Comparison of ENCODE assay signal across 14 cellular contexts in genomic region chr12:95116341-95116740, GRCh38. TPM values are rescaled to one million over a fixed set of nuclear protein-coding genes. Genes with fewer than 3 reads are reported as not detected.
DNase-seq lines count a peak whose midpoint lies in the region; ATAC-seq, FAIRE-seq and TF ChIP-seq lines count a peak whose summit lies in the region.
"Had no signal": no experiment of that assay in that cellular context is flagged by ENCODE, and none has a peak within 500 bp of the region (broad histone marks: within the 10 kb centered on the region; RNA-seq: fewer than 3 reads in every experiment).

No MANE protein-coding gene starts in this region.

- peak overlapping the region; percentile 97 for H3K27ac ChIP-seq in foreskin keratinocyte
- H3K27ac ChIP-seq in skeletal muscle tissue (ENCODE audit: low read depth, low read length) = peak overlapping the region; percentile 13
- no peak overlapping the region for H3K27ac ChIP-seq in caudate nucleus (ENCODE audit: low read depth, low read length)
- H3K27ac ChIP-seq: brain microvascular endothelial cell, WERI-Rb-1 had no signal

- H3K4me1 ChIP-seq in foreskin keratinocyte = peaks cover 30% of the 10 kb centered on the region
- H3K4me1 ChIP-seq in skeletal muscle tissue (ENCODE audit: control insufficient read depth in 3 of 3, insufficient read depth in 3 of 3, low read length in 3 of 3) = peaks cover 5 to 21% (median 13%) of the 10 kb centered on the region in 3 donors

- H3K4me3 ChIP-seq in NB4 (ENCODE audit: low read depth, low read length) (no peak overlapping the region), skeletal muscle tissue (ENCODE audit: low read length in 3 of 3) (no peak overlapping the region)
- H3K4me3 ChIP-seq: prostate gland, tibial nerve had no signal

- H3K27me3 ChIP-seq in foreskin keratinocyte (no peaks in the 10 kb centered on the region), skeletal muscle tissue (ENCODE audit: control insufficient read depth in 3 of 3, insufficient read depth in 3 of 3, low read length in 3 of 3) (no peaks in the 10 kb centered on the region)
- H3K27me3 ChIP-seq: brain microvascular endothelial cell, tibial nerve had no signal

- peak; percentile 26 for FAIRE-seq in GM19239 (lab: Jason Lieb, UNC)

- ATAC-seq in foreskin keratinocyte (no peak), HG03025 (IDR thresholded peaks at IDR 0.05; ENCODE audit: low FRiP score, unreplicated experiment) (no peak)

- no peak for TF ChIP-seq POLR2A in NB4 (IDR thresholded peaks at IDR 0.05; ENCODE audit: extremely low read depth, insufficient read length)

- TF ChIP-seq CTCF in NB4 (IDR thresholded peaks at IDR 0.05; ENCODE audit: low read depth, low read length) (no peak), foreskin keratinocyte (conservative IDR thresholded peaks at IDR 0.05) (no peak)

- DNase-seq in GM19239 (ENCODE audit: insufficient read length, low spot score) (no peak), NB4 (ENCODE audit: low read depth) (peak; percentile 53), foreskin keratinocyte (no peak), caudate nucleus (lab: John Stamatoyannopoulos, UW) (no peak), A172 (ENCODE audit: low spot score) (no peak), T-helper 2 cell (no peak)
- DNase-seq: natural killer cell; stimulated activated naive B cell treated with anti-CD40 and anti-IgM and Interleukin-4, amounts not matched to agents 10 μg/mL and 1 μg/mL and 100 μg/mL, for 72 hours; WERI-Rb-1 had no signal

- no peaks in the 10 kb centered on the region for H3K36me3 ChIP-seq in skeletal muscle tissue (ENCODE audit: control insufficient read depth in 3 of 3, insufficient read depth in 3 of 3, low read length in 3 of 3)
- H3K36me3 ChIP-seq: prostate gland, WERI-Rb-1 had no signal

- no peaks in the 10 kb centered on the region for H3K9me3 ChIP-seq in skeletal muscle tissue (ENCODE audit: control insufficient read depth in 3 of 3, low read length in 3 of 3)
- H3K9me3 ChIP-seq: prostate gland, tibial nerve had no signal

- H3K9ac ChIP-seq in skeletal muscle tissue (ENCODE audit: low read depth in 1 of 3, low read length in 3 of 3) = no peak overlapping the region

RNA-seq across cellular contexts. Expression of gene NR2C1, which starts 42.9 kb away (rescaled TPM):
- total RNA-seq in foreskin keratinocyte = 24.3 and 26.7 TPM in 2 replicates
- polyA plus RNA-seq in foreskin keratinocyte = 17.9 and 19.3 TPM in 2 replicates
- total RNA-seq in skeletal muscle tissue = 20.4 TPM
- total RNA-seq in A172 (2014; rRNA removed; shearing (Covaris generic)) = 15.6 and 22.2 TPM in 2 replicates
